18 cellular contexts compared by ENCODE assay signal in the genomic region with DNA sequence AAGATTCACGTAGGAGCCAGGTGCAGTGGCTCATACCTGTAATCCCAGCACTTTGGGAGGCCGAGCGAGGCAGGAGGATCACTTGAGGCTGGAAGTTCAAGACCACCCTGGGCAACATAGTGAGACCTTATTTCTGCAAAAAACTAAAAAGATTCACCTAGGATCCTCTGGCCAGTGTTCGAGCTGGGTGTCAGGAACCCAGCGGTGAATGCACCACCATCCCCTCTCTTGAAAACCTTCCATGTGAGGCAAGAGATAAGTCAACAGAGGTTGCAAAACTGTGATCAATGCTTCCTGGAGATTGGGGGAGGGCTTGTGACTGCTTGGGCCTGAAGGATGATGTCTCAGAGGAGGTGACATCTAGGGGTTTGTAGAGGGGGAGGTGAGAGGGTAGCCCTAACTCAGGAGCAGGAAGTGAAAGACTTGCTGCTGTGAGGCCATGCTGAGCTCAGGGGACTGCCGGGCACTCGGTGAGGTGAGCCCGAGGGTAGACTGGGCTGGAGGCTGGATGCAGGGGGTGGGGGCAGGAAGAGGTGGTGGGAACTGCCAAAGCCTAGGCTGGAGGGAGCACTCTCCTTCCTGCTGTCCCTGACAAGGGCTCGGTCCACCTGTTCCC. TPM values are rescaled to one million over a fixed set of nuclear protein-coding genes. Genes with fewer than 3 reads are reported as not detected.
A peak's percentile ranks its signal among the peaks of the same experiment; 100 is the strongest.
DNase-seq lines count a peak whose midpoint lies in the region; ATAC-seq and TF ChIP-seq lines count a peak whose summit lies in the region.
"Had no signal": no experiment of that assay in that cellular context is flagged by ENCODE, and none has a peak within 500 bp of the region (broad histone marks: within the 10 kb centered on the region; RNA-seq: fewer than 3 reads in every experiment).

No MANE protein-coding gene starts in this region.

- no peaks in the 10 kb centered on the region for H3K27me3 ChIP-seq in endodermal cell (ENCODE audit: control insufficient read depth, insufficient read depth, low read length, poor library complexity, severe bottlenecking)
- H3K27me3 ChIP-seq in neutrophil = no peaks in the 10 kb centered on the region
- H3K27me3 ChIP-seq: tibial artery had no signal

- no peak overlapping the region for H3K9ac ChIP-seq in endodermal cell (ENCODE audit: extremely low read depth, low read length, poor library complexity, severe bottlenecking)

- TF ChIP-seq CTCF in endodermal cell (conservative IDR thresholded peaks at IDR 0.05) (no peak), neutrophil (IDR thresholded peaks at IDR 0.05) (no peak)

- no peaks in the 10 kb centered on the region for H3K9me3 Mint-ChIP-seq in endodermal cell
- H3K9me3 Mint-ChIP-seq: T-helper 2 cell treated with Interferon-gamma antibody and Interleukin-4, amounts not matched to agents 5 μg/mL and 100 μg/mL, for 36 hours had no signal

- H3K4me1 Mint-ChIP-seq in endodermal cell = peaks cover 24% of the 10 kb centered on the region

- no peak overlapping the region for H3K27ac ChIP-seq in endodermal cell (ENCODE audit: low read depth, low read length)
- peak overlapping the region; percentile 64 for H3K27ac ChIP-seq in neutrophil
- H3K27ac ChIP-seq: 22Rv1, tibial artery had no signal

- H3K36me3 ChIP-seq in endodermal cell (ENCODE audit: control insufficient read depth, insufficient read depth, low read length) = peaks cover 54% of the 10 kb centered on the region
- H3K36me3 ChIP-seq in neutrophil = peaks cover 98% of the 10 kb centered on the region

- H3K9me3 ChIP-seq in endodermal cell (ENCODE audit: control insufficient read depth, low read length) (no peaks in the 10 kb centered on the region), neutrophil (no peaks in the 10 kb centered on the region)
- H3K9me3 ChIP-seq: psoas muscle, tibial artery had no signal

- H3K27ac Mint-ChIP-seq in endodermal cell = peak overlapping the region; percentile 55
- H3K27ac Mint-ChIP-seq: T-helper 2 cell treated with Interferon-gamma antibody and Interleukin-4, amounts not matched to agents 5 μg/mL and 100 μg/mL, for 36 hours had no signal

- no peaks in the 10 kb centered on the region for H3K27me3 Mint-ChIP-seq in endodermal cell (ENCODE audit: insufficient read depth)

- no peak overlapping the region for H3K4me3 ChIP-seq in endodermal cell (ENCODE audit: low read length)
- H3K4me3 ChIP-seq in neutrophil (ENCODE audit: low read depth in 1 of 2, low read length in 1 of 2) = no peak overlapping the region
- H3K4me3 ChIP-seq: psoas muscle, tibial artery had no signal

- H3K4me1 ChIP-seq in endodermal cell (ENCODE audit: control insufficient read depth, insufficient read depth, low read length) = no peaks in the 10 kb centered on the region
- peaks cover 39 to 57% of the 10 kb centered on the region in 2 experiments for H3K4me1 ChIP-seq in neutrophil (ENCODE audit: control insufficient read depth in 1 of 2, insufficient read depth in 1 of 2, low read depth in 1 of 2, low read length in 1 of 2)

- H3K36me3 Mint-ChIP-seq in endodermal cell (ENCODE audit: low read depth) = peaks cover 43% of the 10 kb centered on the region

- WGBS in endodermal cell (ENCODE audit: insufficient coverage in 1 of 2, insufficient read length in 1 of 2), 2 experiments = 93 to 98% methylated on average over 6 to 9 of the region's 9 CpGs

- no peak overlapping the region for H3K4me3 Mint-ChIP-seq in endodermal cell
- H3K4me3 Mint-ChIP-seq: T-helper 2 cell treated with Interferon-gamma antibody and Interleukin-4, amounts not matched to agents 5 μg/mL and 100 μg/mL, for 36 hours had no signal

- ATAC-seq in HG02970 (IDR thresholded peaks at IDR 0.05; ENCODE audit: low FRiP score, unreplicated experiment) (no peak), HG02763 (IDR thresholded peaks at IDR 0.05; ENCODE audit: unreplicated experiment) (no peak)
- ATAC-seq: psoas muscle had no signal

- DNase-seq in NK-92 treated with Interleukin-12 subunit alpha and Interleukin-12 subunit beta, amount 100 ng/mL, for 24 hours (lab: John Stamatoyannopoulos, UW) = peak; percentile 23
- DNase-seq in NK-92 (lab: John Stamatoyannopoulos, UW; ENCODE audit: unreplicated experiment) (no peak), SIG-M5 treated with dmso at 0.1 percent for 504 hours (lab: John Stamatoyannopoulos, UW; ENCODE audit: unreplicated experiment) (peak; percentile 99), endodermal cell (peak; percentile 63), H4 (ENCODE audit: low spot score) (no peak)
- DNase-seq: activated T-cell treated with anti-CD3 and anti-CD28 coated beads, Interleukin-2, amount 50 U/mL, for 1 hour; caudate nucleus; EL; NCI-H748 treated with DMSO at 0.1 percent for 48 hours had no signal

RNA-seq across cellular contexts. Expression of a gene that starts 11.7 kb away (rescaled TPM):
- not detected for total RNA-seq in endodermal cell
- not detected for polyA plus RNA-seq in endodermal cell (2013, experiment 1 of 2)
- polyA plus RNA-seq in endodermal cell (2013, experiment 2 of 2) = not detected
- total RNA-seq in H4 (2014; rRNA removed; shearing (Covaris generic)) = not detected in 2 replicates
- total RNA-seq: MCF 10A had no signal
- polyA plus RNA-seq: keratinocyte had no signal

RNA-seq across cellular contexts. Expression of a gene that starts 43.9 kb away (rescaled TPM):
- 10 to 100 TPM; 22.7 to 27.6 TPM for total RNA-seq in endodermal cell
- polyA plus RNA-seq in endodermal cell (2013, experiment 1 of 2) = 51.2 TPM
- polyA plus RNA-seq in endodermal cell (2013, experiment 2 of 2) = 49.4 TPM
- total RNA-seq in H4 (2014; rRNA removed; shearing (Covaris generic)) = 17.7 and 19.7 TPM in 2 replicates

Comparison
In these comparisons a context has a peak if more than half of its experiments do, and no peak if none do; other contexts are left out.
1. DNase-seq: peak in NK-92 treated with Interleukin-12 subunit alpha and Interleukin-12 subunit beta, amount 100 ng/mL, for 24 hours (single experiment), SIG-M5 treated with dmso at 0.1 percent for 504 hours (single experiment) and endodermal cell (single experiment); none in NK-92 (single experiment) and H4 (single experiment).